ENCODE assay signal across 22 cellular contexts in the genomic region with DNA sequence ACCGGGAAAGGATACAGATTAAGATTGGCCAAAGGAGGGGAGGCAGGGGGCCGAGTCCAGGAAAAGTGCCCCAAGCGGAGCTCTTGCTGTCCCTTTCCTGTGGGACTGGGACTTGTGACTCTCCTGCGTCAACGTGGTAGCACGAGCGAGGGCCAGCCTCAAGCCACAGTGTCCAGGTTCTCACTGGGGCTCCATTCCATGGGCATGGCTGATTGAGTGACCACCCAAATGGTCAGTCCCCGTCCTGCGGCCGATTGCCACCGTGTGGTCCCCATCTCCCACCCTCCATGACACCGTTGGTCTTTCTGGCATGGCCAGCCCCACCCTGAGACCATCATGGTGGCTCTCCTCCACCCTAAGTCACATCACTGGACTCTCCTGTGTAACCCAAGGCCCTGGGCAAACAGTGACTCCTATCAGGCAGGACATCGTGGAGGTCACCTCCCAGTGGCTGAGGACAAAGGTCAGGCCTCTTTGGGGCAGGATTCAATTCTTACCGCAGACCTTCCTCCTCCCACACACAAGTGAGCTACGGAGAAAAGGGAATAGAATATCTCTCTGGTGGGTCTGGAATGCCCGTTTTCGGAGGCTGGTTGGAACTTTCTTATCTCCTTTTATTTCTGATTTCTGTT.
"Had no signal": no experiment of that assay in that cellular context is flagged by ENCODE, and none has a peak within 500 bp of the region (broad histone marks: within the 10 kb centered on the region; RNA-seq: fewer than 3 reads in every experiment).

No MANE protein-coding gene starts in this region.

- H3K27me3 Mint-ChIP-seq: activated T-helper 17 cell treated with anti-CD3 and anti-CD28 coated beads, Interleukin-2, amount 50 U/mL, for 72 hours had no signal

- H3K27ac Mint-ChIP-seq: activated naive CD4-positive, alpha-beta T cell treated with anti-CD3 and anti-CD28 coated beads for 36 hours; activated T-helper 17 cell treated with anti-CD3 and anti-CD28 coated beads, Interleukin-2, amount 50 U/mL, for 72 hours; endodermal cell; nephron; progenitor cell of endocrine pancreas; stimulated activated naive CD8-positive, alpha-beta T cell treated with anti-CD3 and anti-CD28 coated beads, Interleukin-15, amount 100 ng/mL, for 72 hours; T-helper 1 cell treated with Interleukin-12 subunit alpha and Interleukin-12 subunit beta and Interleukin-4 antibody, amounts not matched to agents 30 μg/mL and 1 μg/mL, for 36 hours; type B pancreatic cell had no signal

- H3K27ac ChIP-seq: body of pancreas, epithelial cell of prostate, right atrium auricular region, skin epidermis, testis had no signal

- H3K27me3 ChIP-seq: body of pancreas, testis had no signal

- DNase-seq: activated CD4-positive, alpha-beta T cell treated with anti-CD3 and anti-CD28 coated beads, Interleukin-2, amount 50 U/mL, for 1 hour; activated CD8-positive, alpha-beta memory T cell treated with anti-CD3 and anti-CD28 coated beads for 24 hours; activated naive CD4-positive, alpha-beta T cell treated with anti-CD3 and anti-CD28 coated beads for 36 hours; caudate nucleus; endodermal cell; foreskin melanocyte; hypothalamus; islet precursor cell; stimulated activated CD4-positive, alpha-beta T cell treated with anti-CD3 and anti-CD28 coated beads, Interleukin-15, amount 100 ng/mL, for 24 hours; stimulated activated CD4-positive, alpha-beta T cell treated with anti-CD3 and anti-CD28 coated beads, Interleukin-2, amount 100 ng/mL, for 48 hours; stimulated activated naive CD8-positive, alpha-beta T cell treated with anti-CD3 and anti-CD28 coated beads, Interleukin-15, amount 100 ng/mL, for 72 hours; testis had no signal

- H3K9me3 Mint-ChIP-seq: activated naive CD4-positive, alpha-beta T cell treated with anti-CD3 and anti-CD28 coated beads for 36 hours; activated T-helper 17 cell treated with anti-CD3 and anti-CD28 coated beads, Interleukin-2, amount 50 U/mL, for 72 hours; endodermal cell; nephron; stimulated activated naive CD8-positive, alpha-beta T cell treated with anti-CD3 and anti-CD28 coated beads, Interleukin-15, amount 100 ng/mL, for 72 hours; T-helper 1 cell treated with Interleukin-12 subunit alpha and Interleukin-12 subunit beta and Interleukin-4 antibody, amounts not matched to agents 30 μg/mL and 1 μg/mL, for 36 hours; type B pancreatic cell had no signal

- H3K36me3 ChIP-seq: right atrium auricular region had no signal

- H3K9me3 ChIP-seq: body of pancreas, right atrium auricular region, testis had no signal

- H3K4me3 Mint-ChIP-seq: activated naive CD4-positive, alpha-beta T cell treated with anti-CD3 and anti-CD28 coated beads for 36 hours; activated T-helper 17 cell treated with anti-CD3 and anti-CD28 coated beads, Interleukin-2, amount 50 U/mL, for 72 hours; endodermal cell; nephron; stimulated activated naive CD8-positive, alpha-beta T cell treated with anti-CD3 and anti-CD28 coated beads, Interleukin-15, amount 100 ng/mL, for 72 hours; T-helper 1 cell treated with Interleukin-12 subunit alpha and Interleukin-12 subunit beta and Interleukin-4 antibody, amounts not matched to agents 30 μg/mL and 1 μg/mL, for 36 hours; type B pancreatic cell had no signal

- H3K4me3 ChIP-seq: body of pancreas, lung, right atrium auricular region, skin epidermis, testis had no signal

- H3K36me3 Mint-ChIP-seq: type B pancreatic cell had no signal
